In the genomic region with DNA sequence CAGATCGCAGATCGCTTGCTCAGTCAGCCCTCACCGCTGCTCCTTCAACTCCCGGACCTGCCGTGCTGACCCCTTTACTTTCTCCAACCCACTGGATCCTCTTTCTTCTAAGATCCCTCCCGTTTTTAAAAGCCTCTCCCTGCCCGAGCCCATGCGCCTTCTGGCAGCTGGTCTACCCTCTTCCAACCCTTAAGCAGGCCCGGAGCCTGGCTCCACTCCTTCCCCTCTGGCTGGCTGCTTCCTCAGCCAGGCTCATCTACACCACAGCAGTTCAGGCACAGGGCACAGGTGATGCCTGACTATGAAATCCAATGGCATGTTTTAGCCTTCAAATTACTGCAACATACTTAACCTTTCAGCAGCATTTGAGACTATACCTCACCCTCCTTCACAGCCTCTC, we compare ENCODE assay signal across 26 cellular contexts.
"Had no signal": no experiment of that assay in that cellular context is flagged by ENCODE, and none has a peak within 500 bp of the region (broad histone marks: within the 10 kb centered on the region; RNA-seq: fewer than 3 reads in every experiment).

No MANE protein-coding gene starts in this region.

- H3K9ac ChIP-seq: neural progenitor cell had no signal

- DNase-seq: islet precursor cell; left ventricle myocardium inferior; mesendoderm; naive B cell; natural killer cell; nephron progenitor cell; ovary; right lobe of liver; stimulated activated CD4-positive, alpha-beta T cell treated with anti-CD3 and anti-CD28 coated beads, Interleukin-12 subunit alpha, Interleukin-12 subunit beta, amount 100 ng/mL, for 4 hours; stimulated activated CD4-positive, alpha-beta T cell treated with anti-CD3 and anti-CD28 coated beads, Interleukin-15, amount 100 ng/mL, for 24 hours; stimulated activated CD4-positive, alpha-beta T cell treated with anti-CD3 and anti-CD28 coated beads, Interleukin-2, amount 100 ng/mL, for 24 hours; stimulated activated CD4-positive, alpha-beta T cell treated with anti-CD3 and anti-CD28 coated beads, Interleukin-4, amount 100 ng/mL, for 1 hour; stimulated activated naive B cell treated with anti-CD40 and anti-IgM and Interleukin-4, amounts not matched to agents 10 μg/mL and 1 μg/mL and 100 μg/mL, for 72 hours; stimulated activated naive CD8-positive, alpha-beta T cell treated with anti-CD3 and anti-CD28 coated beads, Interleukin-15, Interleukin-2, amounts not matched to agents 100 U/mL and 50 U/mL, for 24 hours; stomach; testis; thyroid gland; transverse colon; upper lobe of left lung had no signal

- H3K27me3 ChIP-seq: hepatocyte, neural progenitor cell, ovary, right atrium auricular region, right lobe of liver, testis, thyroid gland, upper lobe of left lung had no signal

- H3K9me3 Mint-ChIP-seq: mesothelial cell of epicardium; naive B cell; natural killer cell; nephron progenitor cell; stimulated activated naive B cell treated with anti-CD40 and anti-IgM and Interleukin-4, amounts not matched to agents 10 μg/mL and 1 μg/mL and 100 μg/mL, for 72 hours had no signal

- ATAC-seq: natural killer cell; right lobe of liver; stimulated activated naive B cell treated with anti-CD40 and anti-IgM and Interleukin-4, amounts not matched to agents 10 μg/mL and 1 μg/mL and 100 μg/mL, for 72 hours; stimulated activated naive CD8-positive, alpha-beta T cell treated with anti-CD3 and anti-CD28 coated beads, Interleukin-15, Interleukin-2, amounts not matched to agents 100 U/mL and 50 U/mL, for 24 hours had no signal

- H3K27ac ChIP-seq: hepatocyte, left ventricle myocardium inferior, neural progenitor cell, ovary, right atrium auricular region, right lobe of liver, stomach, testis, thyroid gland, transverse colon, upper lobe of left lung had no signal

- H3K9me3 ChIP-seq: left ventricle myocardium inferior, ovary, right atrium auricular region, right lobe of liver, stomach, testis, thyroid gland, transverse colon, upper lobe of left lung had no signal

- H3K4me3 Mint-ChIP-seq: mesothelial cell of epicardium; naive B cell; natural killer cell; nephron progenitor cell; neural progenitor cell; stimulated activated naive B cell treated with anti-CD40 and anti-IgM and Interleukin-4, amounts not matched to agents 10 μg/mL and 1 μg/mL and 100 μg/mL, for 72 hours had no signal

- H3K4me1 Mint-ChIP-seq: mesothelial cell of epicardium, natural killer cell, nephron progenitor cell, neural progenitor cell had no signal

- H3K27ac Mint-ChIP-seq: mesothelial cell of epicardium; naive B cell; natural killer cell; nephron progenitor cell; neural progenitor cell; progenitor cell of endocrine pancreas; stimulated activated naive B cell treated with anti-CD40 and anti-IgM and Interleukin-4, amounts not matched to agents 10 μg/mL and 1 μg/mL and 100 μg/mL, for 72 hours had no signal

- H3K36me3 Mint-ChIP-seq: mesothelial cell of epicardium; naive B cell; natural killer cell; neural progenitor cell; stimulated activated naive B cell treated with anti-CD40 and anti-IgM and Interleukin-4, amounts not matched to agents 10 μg/mL and 1 μg/mL and 100 μg/mL, for 72 hours had no signal

- H3K4me3 ChIP-seq: hepatocyte, left ventricle myocardium inferior, lung, neural progenitor cell, ovary, right atrium auricular region, right lobe of liver, smooth muscle cell, stomach, testis, thyroid gland, transverse colon, upper lobe of left lung had no signal

- H3K4me1 ChIP-seq: left ventricle myocardium inferior, neural progenitor cell, right atrium auricular region, right lobe of liver, stomach, testis, thyroid gland, transverse colon, upper lobe of left lung had no signal

- H3K36me3 ChIP-seq: left ventricle myocardium inferior, neural progenitor cell, ovary, right atrium auricular region, right lobe of liver, stomach, thyroid gland, transverse colon, upper lobe of left lung had no signal
